In the genomic region with DNA sequence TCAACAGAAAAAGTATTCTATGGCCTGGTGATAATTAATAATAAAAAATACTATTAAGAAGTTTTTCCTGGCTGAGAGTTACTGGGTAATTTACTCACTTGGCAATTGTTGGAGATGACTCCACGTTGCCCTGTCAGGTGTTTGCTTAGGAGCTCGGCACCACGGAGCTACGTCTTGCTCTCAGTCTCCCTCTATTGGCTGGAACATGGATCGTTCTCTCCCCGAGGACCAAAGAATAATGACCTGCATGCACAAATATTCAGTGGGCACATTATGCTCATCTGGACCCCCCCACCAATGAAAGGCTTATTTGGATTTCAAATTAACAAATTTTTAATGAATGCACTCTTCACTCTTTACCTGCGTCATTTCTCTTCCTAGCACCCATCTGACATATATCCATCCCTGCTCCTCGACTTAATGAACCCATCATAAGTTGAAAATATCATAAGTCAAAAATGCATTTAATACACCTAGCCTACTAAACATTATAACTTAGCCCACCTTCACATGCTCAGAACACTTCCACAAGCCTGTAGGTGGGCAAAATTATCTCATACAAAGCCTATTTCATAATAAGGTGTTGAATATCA, we compare ENCODE assay signal across 8 cellular contexts.
DNase-seq lines count a peak whose midpoint lies in the region; ATAC-seq and TF ChIP-seq lines count a peak whose summit lies in the region.

No MANE protein-coding gene starts in this region.

- intact Hi-C loops in left colon (cut with DNase I, micrococcal nuclease): no loop called here

- peak; percentile 88 for TF ChIP-seq CTCF in astrocyte of the cerebellum (IDR thresholded peaks at IDR 0.05; ENCODE audit: low read depth, low read length, missing control alignments)

- ATAC-seq in left colon (peak; percentile 81), HG03565 (IDR thresholded peaks at IDR 0.05; ENCODE audit: unreplicated experiment) (no peak)
- peak; percentile 91 to 95 for ATAC-seq in stimulated activated naive B cell treated with anti-CD40 and anti-IgM and Interleukin-4, amounts not matched to agents 10 μg/mL and 1 μg/mL and 100 μg/mL, for 72 hours (replicated peaks)

- H3K4me1 Mint-ChIP-seq in stimulated activated naive B cell treated with anti-CD40 and anti-IgM and Interleukin-4, amounts not matched to agents 10 μg/mL and 1 μg/mL and 100 μg/mL, for 72 hours: peaks cover 2 to 10% of the 10 kb centered on the region in 2 donors

- H3K4me3 Mint-ChIP-seq in stimulated activated naive B cell treated with anti-CD40 and anti-IgM and Interleukin-4, amounts not matched to agents 10 μg/mL and 1 μg/mL and 100 μg/mL, for 72 hours: no peak overlapping the region

- in situ Hi-C loops in astrocyte of the cerebellum (cut with HindIII; ENCODE audit: low sequenced_read_pairs): no loop called here

- no peaks in the 10 kb centered on the region for H3K9me3 Mint-ChIP-seq in stimulated activated naive B cell treated with anti-CD40 and anti-IgM and Interleukin-4, amounts not matched to agents 10 μg/mL and 1 μg/mL and 100 μg/mL, for 72 hours

- peak; percentile 40 for DNase-seq in activated gamma-delta T cell treated with Interleukin-2 at 50 U/mL for 16 hours
- no peak for DNase-seq in activated gamma-delta T cell (lab: John Stamatoyannopoulos, UW)
- peak; percentile 37 for DNase-seq in Jurkat, Clone E6-1 (ENCODE audit: low read depth, low spot score)
- DNase-seq in SHP77 treated with DMSO at 0.1 percent for 48 hours (lab: John Stamatoyannopoulos, UW): peak; percentile 2
- DNase-seq in astrocyte of the cerebellum (ENCODE audit: low read depth): no peak
- DNase-seq in left colon: peak in 1 of 2 donors; percentile 42
- DNase-seq in stimulated activated naive B cell treated with anti-CD40 and anti-IgM and Interleukin-4, amounts not matched to agents 10 μg/mL and 1 μg/mL and 100 μg/mL, for 72 hours: peak; percentile 35

- H3K27me3 Mint-ChIP-seq in stimulated activated naive B cell treated with anti-CD40 and anti-IgM and Interleukin-4, amounts not matched to agents 10 μg/mL and 1 μg/mL and 100 μg/mL, for 72 hours: no peaks in the 10 kb centered on the region

- no peaks in the 10 kb centered on the region for H3K36me3 Mint-ChIP-seq in stimulated activated naive B cell treated with anti-CD40 and anti-IgM and Interleukin-4, amounts not matched to agents 10 μg/mL and 1 μg/mL and 100 μg/mL, for 72 hours

- no peak overlapping the region for H3K4me3 ChIP-seq in Jurkat, Clone E6-1 (ENCODE audit: low read length)
- no peak overlapping the region for H3K4me3 ChIP-seq in astrocyte of the cerebellum (ENCODE audit: low read depth, low read length)

- no peak overlapping the region for H3K27ac Mint-ChIP-seq in stimulated activated naive B cell treated with anti-CD40 and anti-IgM and Interleukin-4, amounts not matched to agents 10 μg/mL and 1 μg/mL and 100 μg/mL, for 72 hours

Comparison
In these comparisons a context has a peak if more than half of its experiments do, and no peak if none do; other contexts are left out.
1. DNase-seq: peak in activated gamma-delta T cell treated with Interleukin-2 at 50 U/mL for 16 hours (single experiment), Jurkat, Clone E6-1 (single experiment), SHP77 treated with DMSO at 0.1 percent for 48 hours (single experiment) and stimulated activated naive B cell treated with anti-CD40 and anti-IgM and Interleukin-4, amounts not matched to agents 10 μg/mL and 1 μg/mL and 100 μg/mL, for 72 hours (single experiment); none in activated gamma-delta T cell (single experiment) and astrocyte of the cerebellum (single experiment).